In genomic region chr2:17735864-17736263, GRCh38 we compare ENCODE assay signal across 27 cellular contexts.
"Had no signal": no experiment of that assay in that cellular context is flagged by ENCODE, and none has a peak within 500 bp of the region (broad histone marks: within the 10 kb centered on the region; RNA-seq: fewer than 3 reads in every experiment).

No MANE protein-coding gene starts in this region.

- H2AFZ ChIP-seq: parathyroid adenoma had no signal

- DNase-seq: dermis blood vessel endothelial cell; effector memory CD4-positive, alpha-beta T cell; erythroblast; esophagus squamous epithelium; foreskin melanocyte; glutamatergic neuron; heart right ventricle; hippocampal formation; left cardiac atrium; left lung; naive thymus-derived CD8-positive, alpha-beta T cell; sigmoid colon; stimulated activated CD4-positive, alpha-beta T cell treated with anti-CD3 and anti-CD28 coated beads, Interleukin-2, amount 100 ng/mL, for 24 hours; stimulated activated CD4-positive, alpha-beta T cell treated with anti-CD3 and anti-CD28 coated beads, Interleukin-4, amount 100 ng/mL, for 24 hours; stimulated activated naive CD8-positive, alpha-beta T cell treated with anti-CD3 and anti-CD28 coated beads, Interleukin-15, amount 100 ng/mL, for 72 hours; transverse colon; upper lobe of right lung; uterus had no signal

- H3K9ac ChIP-seq: parathyroid adenoma had no signal

- ATAC-seq: heart right ventricle; left cardiac atrium; left lung; naive thymus-derived CD8-positive, alpha-beta T cell; stimulated activated effector memory CD8-positive, alpha-beta T cell treated with anti-CD3 and anti-CD28 coated beads, Interleukin-12 subunit alpha, Interleukin-12 subunit beta, amount 100 ng/mL, for 72 hours; stimulated activated naive CD8-positive, alpha-beta T cell treated with anti-CD3 and anti-CD28 coated beads, Interleukin-15, amount 100 ng/mL, for 72 hours; upper lobe of right lung had no signal

- H3K9me3 Mint-ChIP-seq: naive thymus-derived CD8-positive, alpha-beta T cell; neural crest cell; stimulated activated effector memory CD8-positive, alpha-beta T cell treated with anti-CD3 and anti-CD28 coated beads, Interleukin-12 subunit alpha, Interleukin-12 subunit beta, amount 100 ng/mL, for 72 hours; stimulated activated naive CD8-positive, alpha-beta T cell treated with anti-CD3 and anti-CD28 coated beads, Interleukin-15, amount 100 ng/mL, for 72 hours had no signal

- H3K36me3 ChIP-seq: prostate gland, uterus had no signal

- H3K27ac ChIP-seq: coronary artery, esophagus squamous epithelium, left lung, neutrophil, parathyroid adenoma, prostate gland, sigmoid colon, suprapubic skin, transverse colon, upper lobe of right lung, uterus had no signal

- H3K4me3 Mint-ChIP-seq: naive thymus-derived CD8-positive, alpha-beta T cell; neural crest cell; stimulated activated effector memory CD8-positive, alpha-beta T cell treated with anti-CD3 and anti-CD28 coated beads, Interleukin-12 subunit alpha, Interleukin-12 subunit beta, amount 100 ng/mL, for 72 hours; stimulated activated naive CD8-positive, alpha-beta T cell treated with anti-CD3 and anti-CD28 coated beads, Interleukin-15, amount 100 ng/mL, for 72 hours had no signal

- H3K4me1 ChIP-seq: esophagus squamous epithelium, left lung, parathyroid adenoma, prostate gland, sigmoid colon, suprapubic skin, transverse colon, upper lobe of right lung, uterus had no signal

- H3K27me3 Mint-ChIP-seq: naive thymus-derived CD8-positive, alpha-beta T cell; stimulated activated naive CD8-positive, alpha-beta T cell treated with anti-CD3 and anti-CD28 coated beads, Interleukin-15, amount 100 ng/mL, for 72 hours had no signal

- H3K4me3 ChIP-seq: coronary artery, esophagus squamous epithelium, heart right ventricle, left lung, prostate gland, right atrium auricular region, sigmoid colon, suprapubic skin, transverse colon, upper lobe of right lung, uterus had no signal

- H3K27ac Mint-ChIP-seq: naive thymus-derived CD8-positive, alpha-beta T cell; stimulated activated effector memory CD8-positive, alpha-beta T cell treated with anti-CD3 and anti-CD28 coated beads, Interleukin-12 subunit alpha, Interleukin-12 subunit beta, amount 100 ng/mL, for 72 hours; stimulated activated naive CD8-positive, alpha-beta T cell treated with anti-CD3 and anti-CD28 coated beads, Interleukin-15, amount 100 ng/mL, for 72 hours had no signal

- H3K27me3 ChIP-seq: esophagus squamous epithelium, heart right ventricle, left lung, neutrophil, right atrium auricular region, sigmoid colon, suprapubic skin, transverse colon, upper lobe of right lung, uterus had no signal

- H3K9me3 ChIP-seq: esophagus squamous epithelium, heart right ventricle, left lung, neutrophil, prostate gland, right atrium auricular region, sigmoid colon, suprapubic skin, transverse colon, upper lobe of right lung, uterus had no signal

- H3K4me1 Mint-ChIP-seq: neural crest cell; stimulated activated naive CD8-positive, alpha-beta T cell treated with anti-CD3 and anti-CD28 coated beads, Interleukin-15, amount 100 ng/mL, for 72 hours had no signal

- FAIRE-seq: islet of Langerhans had no signal

- H3K79me2 ChIP-seq: parathyroid adenoma had no signal
